In the genomic region with DNA sequence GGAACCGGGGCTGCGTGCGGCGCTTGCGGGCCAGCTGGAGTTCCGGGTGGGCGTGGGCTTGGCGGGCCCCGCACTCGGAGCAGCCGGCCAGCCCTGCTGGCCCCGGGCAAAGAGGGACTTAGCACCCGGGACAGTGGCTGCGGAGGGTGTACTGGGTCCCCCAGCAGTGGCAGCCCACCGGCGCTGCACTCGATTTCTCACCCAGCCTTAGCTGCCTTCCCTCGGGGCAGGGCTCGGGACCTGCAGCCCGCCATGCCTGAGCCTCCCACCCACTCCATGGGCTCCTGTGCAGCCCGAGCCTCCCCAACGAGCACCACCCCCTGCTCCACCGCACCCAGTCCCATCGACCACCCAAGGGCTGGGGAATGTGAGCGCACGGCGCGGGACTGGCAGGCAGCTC, we compare ENCODE assay signal across 1 cellular context. TPM values are rescaled to one million over a fixed set of nuclear protein-coding genes. Genes with fewer than 3 reads are reported as not detected.
"Had no signal": no experiment of that assay in that cellular context is flagged by ENCODE, and none has a peak within 500 bp of the region (broad histone marks: within the 10 kb centered on the region; RNA-seq: fewer than 3 reads in every experiment).

No MANE protein-coding gene starts in this region.

RNA-seq across cellular contexts. Expression of a gene that starts 11.7 kb away (rescaled TPM):
- total RNA-seq: thoracic aorta had no signal
